In the genomic region with DNA sequence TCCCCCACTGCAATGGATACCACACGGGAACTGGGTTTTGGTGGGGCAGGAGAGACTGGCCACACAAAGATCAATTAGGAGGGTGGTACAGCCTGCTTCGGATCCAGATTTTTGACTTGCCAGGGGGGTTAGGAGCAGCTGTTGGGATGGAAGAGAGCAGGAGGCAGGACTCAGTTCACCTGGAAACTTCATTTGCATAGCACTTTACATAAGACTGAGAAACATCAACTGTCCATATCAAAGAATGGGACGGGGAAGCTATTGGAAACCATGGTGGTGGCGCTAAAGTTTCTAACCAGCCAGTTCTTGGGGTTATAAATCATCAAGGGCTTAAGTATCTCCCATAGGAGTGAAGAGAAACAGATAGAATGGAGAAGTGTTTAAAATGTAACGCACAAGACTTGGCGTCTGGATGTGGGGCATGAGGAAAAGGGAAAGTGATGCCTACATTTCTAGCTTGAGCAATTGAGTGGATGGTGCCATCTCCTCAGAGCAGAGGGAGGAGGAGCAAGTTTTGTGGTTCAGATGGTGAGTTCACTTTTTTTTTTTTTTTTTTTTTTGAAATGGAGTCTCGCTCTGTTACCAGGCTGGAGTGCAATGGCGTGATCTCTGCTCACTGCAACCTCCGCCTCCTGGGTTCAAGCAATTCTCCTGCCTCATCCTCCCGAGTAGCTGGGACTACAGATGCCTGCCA, we compare ENCODE assay signal across 1 cellular context.
TF ChIP-seq lines count a peak whose summit lies in the region.

No MANE protein-coding gene starts in this region.

TF ChIP-seq in WTC11, 78 proteins besides CTCF, POLR2A, EP300 and RAD21 (continued from another document):
- TF ChIP-seq FOXP4 (CRISPR knock-in tag; IDR thresholded peaks at IDR 0.05) (no peak), ATF1 (CRISPR knock-in tag; IDR thresholded peaks at IDR 0.05) (no peak)
